ENCODE assay signal across 1 cellular context in the genomic region with DNA sequence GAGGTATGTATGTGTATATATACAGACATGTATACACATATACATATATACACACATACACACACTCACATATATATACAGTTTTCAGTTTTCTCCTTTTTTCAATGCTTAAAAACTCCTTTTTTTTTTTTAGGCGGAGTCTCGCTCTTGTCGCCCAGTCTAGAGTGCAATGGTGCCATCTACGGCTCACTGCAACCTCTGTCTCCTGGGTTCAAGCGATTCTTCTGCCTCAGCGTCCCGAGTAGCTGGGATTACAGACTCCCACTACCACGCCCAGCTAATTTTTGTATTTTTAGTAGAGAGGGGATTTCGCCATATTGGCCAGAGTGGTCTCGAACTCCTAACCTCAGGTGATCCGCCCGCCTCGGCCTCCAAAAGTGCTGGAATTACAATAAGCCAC.
TF ChIP-seq lines count a peak whose summit lies in the region.

No MANE protein-coding gene starts in this region.

TF ChIP-seq in HepG2, 621 proteins besides CTCF, POLR2A, EP300 and RAD21:
- TF ChIP-seq ZNF678 (CRISPR knock-in tag; IDR thresholded peaks at IDR 0.05), result no peak
- TF ChIP-seq DR1 (CRISPR knock-in tag; IDR thresholded peaks at IDR 0.05), result no peak
- TF ChIP-seq, protein P1, sequence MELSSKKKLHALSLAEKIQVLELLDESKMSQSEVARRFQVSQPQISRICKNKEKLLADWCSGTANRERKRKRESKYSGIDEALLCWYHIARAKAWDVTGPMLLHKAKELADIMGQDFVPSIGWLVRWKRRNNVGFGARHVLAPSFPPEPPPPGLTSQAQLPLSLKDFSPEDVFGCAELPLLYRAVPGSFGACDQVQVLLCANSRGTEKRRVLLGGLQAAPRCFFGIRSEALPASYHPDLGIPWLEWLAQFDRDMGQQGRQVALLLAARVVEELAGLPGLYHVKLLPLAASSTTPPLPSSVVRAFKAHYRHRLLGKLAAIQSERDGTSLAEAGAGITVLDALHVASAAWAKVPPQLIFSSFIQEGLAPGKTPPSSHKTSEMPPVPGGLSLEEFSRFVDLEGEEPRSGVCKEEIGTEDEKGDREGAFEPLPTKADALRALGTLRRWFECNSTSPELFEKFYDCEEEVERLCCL (CRISPR knock-in tag; IDR thresholded peaks at IDR 0.05; ENCODE audit: borderline replicate concordance), result no peak
- TF ChIP-seq, protein P2, sequence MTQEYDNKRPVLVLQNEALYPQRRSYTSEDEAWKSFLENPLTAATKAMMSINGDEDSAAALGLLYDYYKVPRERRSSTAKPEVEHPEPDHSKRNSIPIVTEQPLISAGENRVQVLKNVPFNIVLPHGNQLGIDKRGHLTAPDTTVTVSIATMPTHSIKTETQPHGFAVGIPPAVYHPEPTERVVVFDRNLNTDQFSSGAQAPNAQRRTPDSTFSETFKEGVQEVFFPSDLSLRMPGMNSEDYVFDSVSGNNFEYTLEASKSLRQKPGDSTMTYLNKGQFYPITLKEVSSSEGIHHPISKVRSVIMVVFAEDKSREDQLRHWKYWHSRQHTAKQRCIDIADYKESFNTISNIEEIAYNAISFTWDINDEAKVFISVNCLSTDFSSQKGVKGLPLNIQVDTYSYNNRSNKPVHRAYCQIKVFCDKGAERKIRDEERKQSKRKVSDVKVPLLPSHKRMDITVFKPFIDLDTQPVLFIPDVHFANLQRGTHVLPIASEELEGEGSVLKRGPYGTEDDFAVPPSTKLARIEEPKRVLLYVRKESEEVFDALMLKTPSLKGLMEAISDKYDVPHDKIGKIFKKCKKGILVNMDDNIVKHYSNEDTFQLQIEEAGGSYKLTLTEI (CRISPR knock-in tag; conservative IDR thresholded peaks at IDR 0.05), result no peak
- no peak for TF ChIP-seq CBX2 (IDR thresholded peaks at IDR 0.05; ENCODE audit: low read depth, low read length)
- TF ChIP-seq CBX2 (CRISPR knock-in tag; IDR thresholded peaks at IDR 0.05; ENCODE audit: low read depth), result no peak
